Comparison of ENCODE assay signal across 8 cellular contexts in the genomic region with DNA sequence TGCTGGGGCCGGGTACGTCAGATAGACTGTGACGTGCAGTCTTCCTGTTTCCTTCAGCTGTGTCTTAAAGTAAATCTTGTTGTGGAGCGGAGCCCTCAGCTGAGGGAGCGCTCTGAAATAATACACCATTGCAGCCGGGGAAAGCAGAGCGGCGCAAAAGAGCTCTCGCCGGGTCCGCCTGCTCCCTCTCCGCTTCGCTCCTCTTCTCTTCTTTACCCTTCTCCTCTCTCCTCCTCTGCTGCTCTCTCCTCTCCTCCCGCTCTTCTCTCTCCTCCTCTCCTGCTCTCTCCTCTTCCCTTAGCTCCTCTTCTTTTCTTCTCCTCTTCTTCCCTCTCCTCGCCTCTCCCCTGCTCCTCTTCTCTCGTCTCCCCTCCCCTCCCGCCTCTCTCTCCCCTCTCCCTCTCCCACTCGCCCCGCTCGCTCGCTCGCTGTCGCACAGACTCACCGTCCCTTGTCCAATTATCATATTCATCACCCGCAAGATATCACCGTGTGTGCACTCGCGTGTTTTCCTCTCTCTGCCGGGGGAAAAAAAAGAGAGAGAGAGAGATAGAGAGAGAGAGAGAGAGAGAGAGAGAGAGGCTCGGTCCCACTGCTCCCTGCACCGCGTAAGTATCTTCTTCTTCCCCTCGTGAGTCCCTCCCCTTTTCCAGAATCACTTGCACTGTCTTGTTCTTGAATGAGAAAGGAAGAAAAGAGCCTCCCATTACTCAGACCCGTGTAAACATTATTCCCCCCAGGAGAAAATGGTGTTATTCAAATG. TPM values are rescaled to one million over a fixed set of nuclear protein-coding genes. Genes with fewer than 3 reads are reported as not detected.
DNase-seq lines count a peak whose midpoint lies in the region; ATAC-seq and TF ChIP-seq lines count a peak whose summit lies in the region.

A gene with protein sequence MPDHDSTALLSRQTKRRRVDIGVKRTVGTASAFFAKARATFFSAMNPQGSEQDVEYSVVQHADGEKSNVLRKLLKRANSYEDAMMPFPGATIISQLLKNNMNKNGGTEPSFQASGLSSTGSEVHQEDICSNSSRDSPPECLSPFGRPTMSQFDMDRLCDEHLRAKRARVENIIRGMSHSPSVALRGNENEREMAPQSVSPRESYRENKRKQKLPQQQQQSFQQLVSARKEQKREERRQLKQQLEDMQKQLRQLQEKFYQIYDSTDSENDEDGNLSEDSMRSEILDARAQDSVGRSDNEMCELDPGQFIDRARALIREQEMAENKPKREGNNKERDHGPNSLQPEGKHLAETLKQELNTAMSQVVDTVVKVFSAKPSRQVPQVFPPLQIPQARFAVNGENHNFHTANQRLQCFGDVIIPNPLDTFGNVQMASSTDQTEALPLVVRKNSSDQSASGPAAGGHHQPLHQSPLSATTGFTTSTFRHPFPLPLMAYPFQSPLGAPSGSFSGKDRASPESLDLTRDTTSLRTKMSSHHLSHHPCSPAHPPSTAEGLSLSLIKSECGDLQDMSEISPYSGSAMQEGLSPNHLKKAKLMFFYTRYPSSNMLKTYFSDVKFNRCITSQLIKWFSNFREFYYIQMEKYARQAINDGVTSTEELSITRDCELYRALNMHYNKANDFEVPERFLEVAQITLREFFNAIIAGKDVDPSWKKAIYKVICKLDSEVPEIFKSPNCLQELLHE (plus strand): TSS at position 98 of the 763 bp plus-strand sequence. CDS start 8,563 bp downstream, outside the sequence.

- no peak for TF ChIP-seq CTCF in epithelial cell of esophagus (IDR thresholded peaks at IDR 0.05; ENCODE audit: insufficient read depth, low read depth, low read length, missing control alignments)

- DNase-seq in AG08395 (ENCODE audit: low spot score) (peak; percentile 88), NCI-H2227 (lab: John Stamatoyannopoulos, UW; ENCODE audit: unreplicated experiment) (peak; percentile 89), epithelial cell of esophagus (ENCODE audit: low read depth) (peak; percentile 85), memory B cell (ENCODE audit: low spot score in 2 of 2) (no peak)
- DNase-seq in activated CD4-positive, alpha-beta memory T cell treated with anti-CD3 and anti-CD28 coated beads for 36 hours, result peak; percentile 61
- DNase-seq in stimulated activated naive B cell treated with anti-CD40 and anti-IgM and Interleukin-4, amounts not matched to agents 10 μg/mL and 1 μg/mL and 100 μg/mL, for 72 hours, result no peak

- H3K4me1 Mint-ChIP-seq in activated CD4-positive, alpha-beta memory T cell treated with anti-CD3 and anti-CD28 coated beads for 36 hours (ENCODE audit: low read depth), result peaks cover 32% of the 10 kb centered on the region
- H3K4me1 Mint-ChIP-seq in memory B cell, result peaks cover 21% of the 10 kb centered on the region
- peaks cover 20 to 32% of the 10 kb centered on the region in 2 donors for H3K4me1 Mint-ChIP-seq in stimulated activated naive B cell treated with anti-CD40 and anti-IgM and Interleukin-4, amounts not matched to agents 10 μg/mL and 1 μg/mL and 100 μg/mL, for 72 hours

- H3K4me3 ChIP-seq in epithelial cell of esophagus (ENCODE audit: low read length), result peak within 1 kb of the TSS; percentile 31

- CTCF ChIA-PET in activated CD4-positive, alpha-beta memory T cell treated with anti-CD3 and anti-CD28 coated beads for 36 hours (lab: Charles Lee), result no interaction called here

- peak within 1 kb of the TSS; percentile 80 for H3K4me3 Mint-ChIP-seq in activated CD4-positive, alpha-beta memory T cell treated with anti-CD3 and anti-CD28 coated beads for 36 hours
- peak within 1 kb of the TSS; percentile 89 for H3K4me3 Mint-ChIP-seq in memory B cell
- peak within 1 kb of the TSS; percentile 85 to 86 for H3K4me3 Mint-ChIP-seq in stimulated activated naive B cell treated with anti-CD40 and anti-IgM and Interleukin-4, amounts not matched to agents 10 μg/mL and 1 μg/mL and 100 μg/mL, for 72 hours

- POLR2A ChIA-PET in activated CD4-positive, alpha-beta memory T cell treated with anti-CD3 and anti-CD28 coated beads for 36 hours (lab: Charles Lee), result no interaction called here

- peaks cover 85% of the 10 kb centered on the region for H3K27me3 Mint-ChIP-seq in activated CD4-positive, alpha-beta memory T cell treated with anti-CD3 and anti-CD28 coated beads for 36 hours
- peaks cover 37% of the 10 kb centered on the region for H3K27me3 Mint-ChIP-seq in memory B cell
- H3K27me3 Mint-ChIP-seq in stimulated activated naive B cell treated with anti-CD40 and anti-IgM and Interleukin-4, amounts not matched to agents 10 μg/mL and 1 μg/mL and 100 μg/mL, for 72 hours, result peaks cover 80 to 90% of the 10 kb centered on the region in 2 donors

- peaks cover 3% of the 10 kb centered on the region for H3K36me3 Mint-ChIP-seq in activated CD4-positive, alpha-beta memory T cell treated with anti-CD3 and anti-CD28 coated beads for 36 hours
- H3K36me3 Mint-ChIP-seq in memory B cell, result peaks cover 1% of the 10 kb centered on the region
- peaks cover 4 to 18% of the 10 kb centered on the region in 2 donors for H3K36me3 Mint-ChIP-seq in stimulated activated naive B cell treated with anti-CD40 and anti-IgM and Interleukin-4, amounts not matched to agents 10 μg/mL and 1 μg/mL and 100 μg/mL, for 72 hours

- H3K9me3 Mint-ChIP-seq in activated CD4-positive, alpha-beta memory T cell treated with anti-CD3 and anti-CD28 coated beads for 36 hours, result no peaks in the 10 kb centered on the region
- H3K9me3 Mint-ChIP-seq in memory B cell, result peaks cover 1% of the 10 kb centered on the region
- H3K9me3 Mint-ChIP-seq in stimulated activated naive B cell treated with anti-CD40 and anti-IgM and Interleukin-4, amounts not matched to agents 10 μg/mL and 1 μg/mL and 100 μg/mL, for 72 hours, result peaks cover 7 to 13% of the 10 kb centered on the region in 2 donors

- H3K27ac Mint-ChIP-seq in activated CD4-positive, alpha-beta memory T cell treated with anti-CD3 and anti-CD28 coated beads for 36 hours, result no peak within 1 kb of the TSS
- peak within 1 kb of the TSS; percentile 85 for H3K27ac Mint-ChIP-seq in memory B cell
- H3K27ac Mint-ChIP-seq in stimulated activated naive B cell treated with anti-CD40 and anti-IgM and Interleukin-4, amounts not matched to agents 10 μg/mL and 1 μg/mL and 100 μg/mL, for 72 hours, result peak within 1 kb of the TSS; percentile 92

- intact Hi-C loops in activated CD4-positive, alpha-beta memory T cell treated with anti-CD3 and anti-CD28 coated beads for 36 hours (cut with micrococcal nuclease), result loop anchor here (10.0 kb wide), 1 partner anchor 303 kb away; no protein-coding TSS in a partner anchor

- ATAC-seq in GM18870 (IDR thresholded peaks at IDR 0.05; ENCODE audit: unreplicated experiment), result peak; percentile 83
- ATAC-seq in HG03108 (IDR thresholded peaks at IDR 0.05; ENCODE audit: unreplicated experiment), result peak; percentile 81
- ATAC-seq in memory B cell (ENCODE audit: low read depth), result peak; percentile 78
- ATAC-seq in stimulated activated naive B cell treated with anti-CD40 and anti-IgM and Interleukin-4, amounts not matched to agents 10 μg/mL and 1 μg/mL and 100 μg/mL, for 72 hours (replicated peaks), result peak; percentile 38 to 71

RNA-seq across cellular contexts. Expression of the gene that starts here (rescaled TPM):
- under 1 TPM; 0.02 to 0.17 TPM for total RNA-seq in activated CD4-positive, alpha-beta memory T cell treated with anti-CD3 and anti-CD28 coated beads for 36 hours

Comparison
In these comparisons a context has a peak if more than half of its experiments do, and no peak if none do; other contexts are left out.
1. Peak in DNase-seq in activated CD4-positive, alpha-beta memory T cell treated with anti-CD3 and anti-CD28 coated beads for 36 hours; RNA of the gene not detected or under 1 TPM.
2. DNase-seq: peak in AG08395 (single experiment), NCI-H2227 (single experiment) and epithelial cell of esophagus (single experiment); none in memory B cell (0 of 2) and stimulated activated naive B cell treated with anti-CD40 and anti-IgM and Interleukin-4, amounts not matched to agents 10 μg/mL and 1 μg/mL and 100 μg/mL, for 72 hours (single experiment).
3. Peak in every context shown above with its lines, with median percentiles within 50 percentile points of each other: ATAC-seq and H3K4me3 Mint-ChIP-seq.